ENCODE assay signal across 12 cellular contexts in genomic region chr10:77504870-77505257, GRCh38.
DNase-seq lines count a peak whose midpoint lies in the region; ATAC-seq and TF ChIP-seq lines count a peak whose summit lies in the region.
"Had no signal": no experiment of that assay in that cellular context is flagged by ENCODE, and none has a peak within 500 bp of the region (broad histone marks: within the 10 kb centered on the region; RNA-seq: fewer than 3 reads in every experiment).

No MANE protein-coding gene starts in this region.

- H4K8ac ChIP-seq in IMR-90 (ENCODE audit: low read depth in 2 of 2, low read length in 2 of 2), result peak overlapping the region; percentile 19 to 95; a peak in 3 of 4 replicates

- 60% methylated on average over 1 of the region's 4 CpGs; no CpG with 5 or more reads in 1 of the 2 experiments for WGBS in IMR-90 (ENCODE audit: extremely low coverage in 2 of 2, insufficient read length in 1 of 2), 2 experiments

- dilution Hi-C loops in IMR-90 (cut with HindIII; ENCODE audit: low sequenced_read_pairs, unreplicated experiment), result no loop called here

- H2AK9ac ChIP-seq in IMR-90 (replicated peaks; ENCODE audit: low read depth, low read length, poor library complexity), result peak overlapping the region; percentile 89

- no peak for TF ChIP-seq POLR2A in IMR-90 (IDR thresholded peaks at IDR 0.05; ENCODE audit: low read depth, low read length)

- H3K9ac ChIP-seq in BLaER1 treated with 17β-estradiol and CSF1 and Interleukin-3, amounts not matched to agents 10 nM and 100 nM, result no peak overlapping the region
- peak overlapping the region; percentile 32; the same call in 1 of the 2 replicates for H3K9ac ChIP-seq in IMR-90 (ENCODE audit: low read depth, low read length)

- peaks cover 0 to 6% (median 0%) of the 10 kb centered on the region in 11 experiments; a peak in 1 of 22 replicates for H4K20me1 ChIP-seq in BLaER1 treated with 17β-estradiol and CSF1 and Interleukin-3, amounts not matched to agents 10 nM and 100 nM
- peaks cover 3% of the 10 kb centered on the region; the same call in 1 of the 2 replicates for H4K20me1 ChIP-seq in IMR-90 (ENCODE audit: insufficient read depth, low read length)

- H3K27ac Mint-ChIP-seq in activated naive CD8-positive, alpha-beta T cell treated with anti-CD3 and anti-CD28 coated beads for 36 hours, result no peak overlapping the region
- H3K27ac Mint-ChIP-seq: natural killer cell treated with Interleukin-12 subunit alpha and Interleukin-12 subunit beta and Interleukin-15 and Interleukin-18, amount 100 ng/mL, for 72 hours had no signal

- H3K14ac ChIP-seq in IMR-90 (replicated peaks; ENCODE audit: low read depth, low read length), result peak overlapping the region; percentile 95

- no peaks in the 10 kb centered on the region for H3K9me3 Mint-ChIP-seq in activated naive CD8-positive, alpha-beta T cell treated with anti-CD3 and anti-CD28 coated beads for 36 hours
- H3K9me3 Mint-ChIP-seq: natural killer cell treated with Interleukin-12 subunit alpha and Interleukin-12 subunit beta and Interleukin-15 and Interleukin-18, amount 100 ng/mL, for 72 hours had no signal

- H3K27ac ChIP-seq in BLaER1 treated with 17β-estradiol and CSF1 and Interleukin-3, amounts not matched to agents 10 nM and 100 nM, result 0 out of 22 replicates have a peak overlapping the region, but pooled peaks of 1 of the 11 experiments have one; percentile 2
- H3K27ac ChIP-seq in IMR-90 (ENCODE audit: insufficient read depth, low read length), result peak overlapping the region; percentile 96

- peak overlapping the region; percentile 50 for H2AFZ ChIP-seq in IMR-90 (replicated peaks; ENCODE audit: low read length, poor library complexity)

- in situ Hi-C loops in IMR-90 (cut with MboI; ENCODE audit: low sequenced_read_pairs) (no loop called here), GM13977 (cut with MboI; ENCODE audit: low pct_unique_long_range_greater_than_20kb, low sequenced_read_pairs, unreplicated experiment) (no loop called here)

- peak overlapping the region; percentile 94 for H3K4ac ChIP-seq in IMR-90 (ENCODE audit: low read depth, low read length)

- peak overlapping the region; percentile 98 for H2BK5ac ChIP-seq in IMR-90 (ENCODE audit: low read depth, low read length, poor library complexity, severe bottlenecking)

- peak overlapping the region; percentile 97 for H4K91ac ChIP-seq in IMR-90 (ENCODE audit: insufficient read depth, low read depth, low read length)

- H4K5ac ChIP-seq in IMR-90 (ENCODE audit: low read depth, low read length), result peak overlapping the region; percentile 79

- no peak for TF ChIP-seq RAD21 in IMR-90 (IDR thresholded peaks at IDR 0.05; ENCODE audit: low read length)

- peak overlapping the region in 10 of 11 experiments; percentile 1 to 81 (median 32); a peak in 8 of 22 replicates for H3K4me2 ChIP-seq in BLaER1 treated with 17β-estradiol and CSF1 and Interleukin-3, amounts not matched to agents 10 nM and 100 nM
- peak overlapping the region; percentile 70; the same call in 1 of the 2 replicates for H3K4me2 ChIP-seq in IMR-90 (ENCODE audit: low read depth, low read length)

- CTCF ChIA-PET in IMR-90 (lab: Yijun Ruan, JAX), result interaction anchor here (0.9 to 1.7 kb wide), 4 partner anchors 22 to 331 kb away, joined by 3 to 7 read pairs (median 5); no protein-coding TSS in a partner anchor

- peak; percentile 56 for DNase-seq in IMR-90
- peak; percentile 7 for DNase-seq in activated naive CD8-positive, alpha-beta T cell treated with anti-CD3 and anti-CD28 coated beads for 36 hours
- peak; percentile 89 for DNase-seq in kidney epithelial cell (ENCODE audit: low read depth)
- DNase-seq in GM13977 (ENCODE audit: low spot score), result no peak
- DNase-seq in medulla oblongata (ENCODE audit: extremely low spot score), result no peak
- no peak for DNase-seq in hippocampal formation (lab: John Stamatoyannopoulos, UW)
- DNase-seq: activated naive CD4-positive, alpha-beta T cell treated with Interleukin-2 at 50 U/mL for 16 hours; NCI-H1092 treated with DMSO at 0.1 percent for 48 hours; T-helper 1 cell had no signal

- peak overlapping the region; percentile 97 for H2AK5ac ChIP-seq in IMR-90 (ENCODE audit: low read depth, low read length)

- no peaks in the 10 kb centered on the region for H3K9me3 ChIP-seq in BLaER1 treated with 17β-estradiol and CSF1 and Interleukin-3, amounts not matched to agents 10 nM and 100 nM (replicated peaks in 1 of 11)
- H3K9me3 ChIP-seq in IMR-90 (ENCODE audit: control insufficient read depth, insufficient read depth, low read length), result no peaks in the 10 kb centered on the region

- peak overlapping the region; percentile 96 for H2BK20ac ChIP-seq in IMR-90 (ENCODE audit: low read depth, low read length)

- H3K4me3 ChIP-seq in BLaER1 treated with 17β-estradiol and CSF1 and Interleukin-3, amounts not matched to agents 10 nM and 100 nM, result no peak overlapping the region
- no peak overlapping the region for H3K4me3 ChIP-seq in IMR-90 (ENCODE audit: insufficient read depth, low read depth, low read length)
- no peak overlapping the region for H3K4me3 ChIP-seq in kidney epithelial cell (ENCODE audit: low read depth, low read length)

- H3K4me1 ChIP-seq in BLaER1 treated with 17β-estradiol and CSF1 and Interleukin-3, amounts not matched to agents 10 nM and 100 nM, result peaks cover 31 to 60% (median 43%) of the 10 kb centered on the region in 10 experiments
- peaks cover 36% of the 10 kb centered on the region for H3K4me1 ChIP-seq in IMR-90 (ENCODE audit: control insufficient read depth, insufficient read depth, low read length)

- POLR2A ChIA-PET in IMR-90 (lab: Charles Lee; ENCODE audit: unreplicated experiment), result interaction anchor here (1.6 kb wide), 1 partner anchor 214 kb away, joined by 5 read pairs; no protein-coding TSS in a partner anchor

- peak overlapping the region; percentile 87 for H2BK15ac ChIP-seq in IMR-90 (ENCODE audit: low read depth, low read length)

- H3K4me1 Mint-ChIP-seq in activated naive CD8-positive, alpha-beta T cell treated with anti-CD3 and anti-CD28 coated beads for 36 hours, result peaks cover 20% of the 10 kb centered on the region

- peak overlapping the region; percentile 98 for H3K56ac ChIP-seq in IMR-90 (ENCODE audit: extremely low read depth, insufficient read depth, low read length)

- peak overlapping the region; percentile 93 for H3K18ac ChIP-seq in IMR-90 (ENCODE audit: low read depth, low read length)

- no peaks in the 10 kb centered on the region for H3K36me3 Mint-ChIP-seq in activated naive CD8-positive, alpha-beta T cell treated with anti-CD3 and anti-CD28 coated beads for 36 hours
- H3K36me3 Mint-ChIP-seq: natural killer cell treated with Interleukin-12 subunit alpha and Interleukin-12 subunit beta and Interleukin-15 and Interleukin-18, amount 100 ng/mL, for 72 hours had no signal

- H3K27me3 Mint-ChIP-seq in activated naive CD8-positive, alpha-beta T cell treated with anti-CD3 and anti-CD28 coated beads for 36 hours, result peaks cover 24% of the 10 kb centered on the region

- no peaks in the 10 kb centered on the region for H3K36me3 ChIP-seq in BLaER1 treated with 17β-estradiol and CSF1 and Interleukin-3, amounts not matched to agents 10 nM and 100 nM
- H3K36me3 ChIP-seq in IMR-90 (ENCODE audit: control insufficient read depth, insufficient read depth, low read length), result no peaks in the 10 kb centered on the region
- no peaks in the 10 kb centered on the region for H3K36me3 ChIP-seq in kidney epithelial cell (ENCODE audit: control insufficient read depth, insufficient read depth, low read length)

- H2BK120ac ChIP-seq in IMR-90 (ENCODE audit: low read depth, low read length), result peak overlapping the region; percentile 97

- BruUV-seq in IMR-90 (replicated peaks; lab: Mats Ljungman, UMichigan), result no TSS peak

- ATAC-seq in IMR-90 (ENCODE audit: low read depth) (no peak), GM19395 (IDR thresholded peaks at IDR 0.05; ENCODE audit: unreplicated experiment) (no peak)
- ATAC-seq: natural killer cell treated with Interleukin-12 subunit alpha and Interleukin-12 subunit beta and Interleukin-15 and Interleukin-18, amount 100 ng/mL, for 72 hours had no signal

- peaks cover 41% of the 10 kb centered on the region for H3K9me1 ChIP-seq in IMR-90 (ENCODE audit: insufficient read depth, low read length)

- TF ChIP-seq CTCF in IMR-90 (conservative IDR thresholded peaks at IDR 0.05; ENCODE audit: low read depth, low read length) (no peak), kidney epithelial cell (IDR thresholded peaks at IDR 0.05; ENCODE audit: insufficient read depth, low read length, poor library complexity, severe bottlenecking) (peak; percentile 35), GM13977 (IDR thresholded peaks at IDR 0.05; ENCODE audit: extremely low read depth, insufficient read depth, missing control alignments) (no peak)

- intact Hi-C loops in IMR-90 (cut with micrococcal nuclease), result loop anchor here (5.0 to 10.0 kb wide), 2 partner anchors 132 to 250 kb away; partner anchors contain the start of gene KCNMA1

- H3K4me3 Mint-ChIP-seq in activated naive CD8-positive, alpha-beta T cell treated with anti-CD3 and anti-CD28 coated beads for 36 hours, result no peak overlapping the region
- H3K4me3 Mint-ChIP-seq: natural killer cell treated with Interleukin-12 subunit alpha and Interleukin-12 subunit beta and Interleukin-15 and Interleukin-18, amount 100 ng/mL, for 72 hours had no signal

- no peaks in the 10 kb centered on the region for H3K27me3 ChIP-seq in BLaER1 treated with 17β-estradiol and CSF1 and Interleukin-3, amounts not matched to agents 10 nM and 100 nM
- no peaks in the 10 kb centered on the region for H3K27me3 ChIP-seq in IMR-90 (ENCODE audit: control insufficient read depth, insufficient read depth, low read length)
- H3K27me3 ChIP-seq in kidney epithelial cell (ENCODE audit: control insufficient read depth, insufficient read depth, low read length), result no peaks in the 10 kb centered on the region

- peak overlapping the region; percentile 99 for H3K23ac ChIP-seq in IMR-90 (ENCODE audit: low read depth, low read length)

- peaks cover under 1 to 42% of the 10 kb centered on the region in 2 experiments; a peak in 2 of 4 replicates for H3K79me1 ChIP-seq in IMR-90 (ENCODE audit: low read depth in 1 of 2, low read length in 2 of 2)

TF ChIP-seq in IMR-90, 13 proteins besides CTCF, POLR2A, EP300 and RAD21:
- peak; percentile 42 for TF ChIP-seq MAFK (IDR thresholded peaks at IDR 0.05; ENCODE audit: low read depth, low read length)
- no peak for TF ChIP-seq FOS (IDR thresholded peaks at IDR 0.05; ENCODE audit: low read depth, low read length)

Comparison
In these comparisons a context has a peak if more than half of its experiments do, and no peak if none do; other contexts are left out.
1. DNase-seq: peak in IMR-90 (single experiment), activated naive CD8-positive, alpha-beta T cell treated with anti-CD3 and anti-CD28 coated beads for 36 hours (single experiment) and kidney epithelial cell (single experiment); none in GM13977 (single experiment), medulla oblongata (single experiment) and hippocampal formation (0 of 2).